Comparison of ENCODE assay signal across 1 cellular context in genomic region chr2:63888053-63888452, GRCh38.
TF ChIP-seq lines count a peak whose summit lies in the region.

No MANE protein-coding gene starts in this region.

TF ChIP-seq in WTC11, 78 proteins besides CTCF, POLR2A, EP300 and RAD21 (continued from another document):
- TF ChIP-seq ERG (CRISPR knock-in tag; IDR thresholded peaks at IDR 0.05) (no peak), TCF7 (CRISPR knock-in tag; IDR thresholded peaks at IDR 0.05; ENCODE audit: low read depth) (no peak), ZNF671 (CRISPR knock-in tag; IDR thresholded peaks at IDR 0.05) (no peak), ZBTB43 (CRISPR knock-in tag; IDR thresholded peaks at IDR 0.05) (no peak), NR3C1 (CRISPR knock-in tag; conservative IDR thresholded peaks at IDR 0.05; ENCODE audit: low read depth) (no peak), ZNF219 (CRISPR knock-in tag; IDR thresholded peaks at IDR 0.05; ENCODE audit: borderline replicate concordance) (no peak), EMX1 (CRISPR knock-in tag; IDR thresholded peaks at IDR 0.05) (no peak), FOXP1 (CRISPR knock-in tag; IDR thresholded peaks at IDR 0.05; ENCODE audit: borderline replicate concordance) (no peak), ZBTB21 (CRISPR knock-in tag; IDR thresholded peaks at IDR 0.05; ENCODE audit: borderline replicate concordance) (no peak), CREB1 (CRISPR knock-in tag; IDR thresholded peaks at IDR 0.05) (no peak), ZNF232 (CRISPR knock-in tag; IDR thresholded peaks at IDR 0.05) (no peak), ZNF423 (CRISPR knock-in tag; IDR thresholded peaks at IDR 0.05) (no peak), ZNF532 (CRISPR knock-in tag; IDR thresholded peaks at IDR 0.05; ENCODE audit: borderline replicate concordance) (no peak), TP53 (CRISPR knock-in tag; IDR thresholded peaks at IDR 0.05) (no peak), PREB (CRISPR knock-in tag; IDR thresholded peaks at IDR 0.05; ENCODE audit: borderline replicate concordance) (no peak), E2F4 (CRISPR knock-in tag; IDR thresholded peaks at IDR 0.05; ENCODE audit: borderline replicate concordance, low read depth) (no peak), SOX15 (CRISPR knock-in tag; IDR thresholded peaks at IDR 0.05) (no peak)
